20 cellular contexts compared by ENCODE assay signal in genomic region chr1:218451415-218451814, GRCh38.
A peak's percentile ranks its signal among the peaks of the same experiment; 100 is the strongest.
DNase-seq lines count a peak whose midpoint lies in the region; ATAC-seq, FAIRE-seq and TF ChIP-seq lines count a peak whose summit lies in the region.
"Had no signal": no experiment of that assay in that cellular context is flagged by ENCODE, and none has a peak within 500 bp of the region (broad histone marks: within the 10 kb centered on the region; RNA-seq: fewer than 3 reads in every experiment).

No MANE protein-coding gene starts in this region.

- H3K79me2 ChIP-seq in keratinocyte (ENCODE audit: control insufficient read depth, insufficient read depth, low read length) = no peaks in the 10 kb centered on the region

- peak; percentile 13 for FAIRE-seq in keratinocyte (lab: Jason Lieb, UNC)
- FAIRE-seq: D721Med, G401.6, GM12891, GM19239 had no signal

- H3K9me1 ChIP-seq in keratinocyte (ENCODE audit: control insufficient read depth, extremely low read depth, insufficient read depth, low read length) = no peaks in the 10 kb centered on the region

- H3K27me3 ChIP-seq in keratinocyte (ENCODE audit: control insufficient read depth, extremely low read depth, insufficient read depth, low read length) = no peaks in the 10 kb centered on the region
- no peaks in the 10 kb centered on the region for H3K27me3 ChIP-seq in CD8-positive, alpha-beta T cell (ENCODE audit: insufficient read depth, low read length)
- H3K27me3 ChIP-seq: BE2C had no signal

- no peak overlapping the region for H3K9ac ChIP-seq in keratinocyte (ENCODE audit: control insufficient read depth, extremely low read depth, insufficient read depth, low read length)
- H3K9ac ChIP-seq: GM23248 had no signal

- CTCF ChIA-PET in CD8-positive, alpha-beta T cell (lab: Charles Lee) = no interaction called here

- H3K4me1 Mint-ChIP-seq in type B pancreatic cell (ENCODE audit: unreplicated experiment) = no peaks in the 10 kb centered on the region
- no peaks in the 10 kb centered on the region for H3K4me1 Mint-ChIP-seq in CD8-positive, alpha-beta T cell (ENCODE audit: low read depth)
- H3K4me1 Mint-ChIP-seq: CD4-positive, CD25-positive, alpha-beta regulatory T cell had no signal

- DNase-seq in NCI-H748 (lab: John Stamatoyannopoulos, UW; ENCODE audit: unreplicated experiment) (peak; percentile 28), NCI-H748 treated with DMSO at 0.1 percent for 48 hours (lab: John Stamatoyannopoulos, UW) (no peak), keratinocyte (ENCODE audit: low read depth, low spot score) (no peak), type B pancreatic cell (ENCODE audit: extremely low spot score, unreplicated experiment) (no peak), dedifferentiated amniotic fluid mesenchymal stem cell (ENCODE audit: extremely low spot score) (no peak), AG08396 (ENCODE audit: low spot score) (no peak)
- DNase-seq in CD8-positive, alpha-beta T cell = no peak
- DNase-seq: 8988T; BE2C; C1 segment of cervical spinal cord; Caco-2; CD4-positive, CD25-positive, alpha-beta regulatory T cell; GM23248; IMR-90 had no signal

- H3K36me3 Mint-ChIP-seq in type B pancreatic cell = no peaks in the 10 kb centered on the region
- no peaks in the 10 kb centered on the region for H3K36me3 Mint-ChIP-seq in CD8-positive, alpha-beta T cell
- H3K36me3 Mint-ChIP-seq: CD4-positive, CD25-positive, alpha-beta regulatory T cell had no signal

- no peaks in the 10 kb centered on the region for H4K20me1 ChIP-seq in keratinocyte (ENCODE audit: control insufficient read depth, extremely low read depth, insufficient read depth, low read length)

- peak; percentile 8; the same call in 2 of the 3 replicates for ATAC-seq in SK-N-SH treated with all-trans-retinoic acid at 6 μM for 48 hours
- ATAC-seq in CD8-positive, alpha-beta T cell = no peak

- H3K4me3 Mint-ChIP-seq in type B pancreatic cell = no peak overlapping the region
- no peak overlapping the region for H3K4me3 Mint-ChIP-seq in CD8-positive, alpha-beta T cell
- H3K4me3 Mint-ChIP-seq: CD4-positive, CD25-positive, alpha-beta regulatory T cell had no signal

- intact Hi-C loops in CD8-positive, alpha-beta T cell (cut with DNase I, micrococcal nuclease) = no loop called here

- no peaks in the 10 kb centered on the region for H3K27me3 Mint-ChIP-seq in type B pancreatic cell
- H3K27me3 Mint-ChIP-seq in CD8-positive, alpha-beta T cell (ENCODE audit: low read depth) = peaks cover 4% of the 10 kb centered on the region

- H3K27ac Mint-ChIP-seq in type B pancreatic cell = no peak overlapping the region
- H3K27ac Mint-ChIP-seq in CD8-positive, alpha-beta T cell = no peak overlapping the region
- H3K27ac Mint-ChIP-seq: CD4-positive, CD25-positive, alpha-beta regulatory T cell had no signal

- no peaks in the 10 kb centered on the region for H3K9me3 Mint-ChIP-seq in type B pancreatic cell
- H3K9me3 Mint-ChIP-seq in CD8-positive, alpha-beta T cell = no peaks in the 10 kb centered on the region

- TF ChIP-seq CTCF in keratinocyte (optimal IDR thresholded peaks at IDR 0.05 in 1 of 3, IDR thresholded peaks at IDR 0.05 in 1 of 3, conservative IDR thresholded peaks at IDR 0.05 in 1 of 3; ENCODE audit: extremely low read depth in 1 of 3, insufficient read depth in 2 of 3, low read length in 3 of 3) = no peak
- peak; percentile 28 for TF ChIP-seq CTCF in type B pancreatic cell (conservative IDR thresholded peaks at IDR 0.05)
- no peak for TF ChIP-seq CTCF in CD8-positive, alpha-beta T cell (IDR thresholded peaks at IDR 0.05)

- no peak overlapping the region for H3K4me3 ChIP-seq in keratinocyte (ENCODE audit: control insufficient read depth in 2 of 3, extremely low read depth in 1 of 3, insufficient read depth in 2 of 3, low read depth in 1 of 3, low read length in 3 of 3)
- no peak overlapping the region for H3K4me3 ChIP-seq in CD8-positive, alpha-beta T cell (ENCODE audit: low read depth, low read length)
- H3K4me3 ChIP-seq: GM23248, HAP-1 had no signal

- H3K36me3 ChIP-seq in keratinocyte (ENCODE audit: control insufficient read depth in 2 of 2, extremely low read depth in 1 of 2, insufficient read depth in 2 of 2, low read length in 2 of 2) = no peaks in the 10 kb centered on the region
- H3K36me3 ChIP-seq in CD8-positive, alpha-beta T cell (ENCODE audit: insufficient read depth, low read length) = no peaks in the 10 kb centered on the region
- H3K36me3 ChIP-seq: BE2C, HAP-1 had no signal

- no peak overlapping the region for H3K4me2 ChIP-seq in keratinocyte (ENCODE audit: control insufficient read depth, extremely low read depth, insufficient read depth, low read depth, low read length)

- POLR2A ChIA-PET in CD8-positive, alpha-beta T cell (lab: Charles Lee) = no interaction called here

- no peaks in the 10 kb centered on the region for H3K4me1 ChIP-seq in keratinocyte (ENCODE audit: control insufficient read depth, extremely low read depth, insufficient read depth, low read length)
- no peaks in the 10 kb centered on the region for H3K4me1 ChIP-seq in CD8-positive, alpha-beta T cell (ENCODE audit: insufficient read depth, low read length)
- H3K4me1 ChIP-seq: BE2C, Caco-2, HAP-1 had no signal

- no peak overlapping the region for H2AFZ ChIP-seq in keratinocyte (ENCODE audit: control insufficient read depth, low read length)
- H2AFZ ChIP-seq: GM23248 had no signal

- H3K27ac ChIP-seq in keratinocyte (ENCODE audit: control insufficient read depth, insufficient read depth, low read length) = no peak overlapping the region
- no peak overlapping the region for H3K27ac ChIP-seq in CD8-positive, alpha-beta T cell (ENCODE audit: low read depth, low read length)
- H3K27ac ChIP-seq: GM23248 had no signal

- dilution Hi-C loops in keratinocyte (cut with MboI; ENCODE audit: extremely low pct_ligation_motif_present, low sequenced_read_pairs) = no loop called here

- H3K9me3 ChIP-seq in keratinocyte (ENCODE audit: control insufficient read depth, low read depth, low read length) = no peaks in the 10 kb centered on the region
- no peaks in the 10 kb centered on the region for H3K9me3 ChIP-seq in CD8-positive, alpha-beta T cell (ENCODE audit: low read length)
- H3K9me3 ChIP-seq: BE2C, Caco-2, HAP-1 had no signal

TF ChIP-seq in SK-N-SH treated with all-trans-retinoic acid at 6 μM for 48 hours, 23 proteins besides CTCF, POLR2A, EP300 and RAD21 (continues in another document):
- TF ChIP-seq PATZ1 (CRISPR knock-in tag; IDR thresholded peaks at IDR 0.05; ENCODE audit: borderline replicate concordance) (no peak), CSDC2 (CRISPR knock-in tag; IDR thresholded peaks at IDR 0.05) (no peak), PPARA (CRISPR knock-in tag; IDR thresholded peaks at IDR 0.05; ENCODE audit: borderline replicate concordance) (no peak), OSR1 (CRISPR knock-in tag; IDR thresholded peaks at IDR 0.05) (no peak), ZC3H10 (CRISPR knock-in tag; IDR thresholded peaks at IDR 0.05) (no peak), RARB (CRISPR knock-in tag; IDR thresholded peaks at IDR 0.05) (no peak), ARNTL (CRISPR knock-in tag; IDR thresholded peaks at IDR 0.05; ENCODE audit: borderline replicate concordance, low read depth) (no peak), ISL1 (CRISPR knock-in tag; IDR thresholded peaks at IDR 0.05) (no peak), TOX (CRISPR knock-in tag; IDR thresholded peaks at IDR 0.05; ENCODE audit: borderline replicate concordance) (no peak), GLIS3 (CRISPR knock-in tag; IDR thresholded peaks at IDR 0.05) (no peak), CSRNP3 (CRISPR knock-in tag; IDR thresholded peaks at IDR 0.05) (no peak), ZNF8 (CRISPR knock-in tag; IDR thresholded peaks at IDR 0.05) (no peak), ZFP30 (CRISPR knock-in tag; IDR thresholded peaks at IDR 0.05) (no peak), CREB5 (CRISPR knock-in tag; IDR thresholded peaks at IDR 0.05; ENCODE audit: low read depth) (no peak), TCF4 (CRISPR knock-in tag; IDR thresholded peaks at IDR 0.05; ENCODE audit: borderline replicate concordance) (no peak)
